Comparison of ENCODE assay signal across 8 cellular contexts in genomic region chr2:175003875-175004729, GRCh38. TPM values are rescaled to one million over a fixed set of nuclear protein-coding genes. Genes with fewer than 3 reads are reported as not detected.
DNase-seq lines count a peak whose midpoint lies in the region; ATAC-seq, FAIRE-seq and TF ChIP-seq lines count a peak whose summit lies in the region.

No MANE protein-coding gene starts in this region.

- H3K36me3 ChIP-seq in WERI-Rb-1 (peaks cover 3% of the 10 kb centered on the region; the same call in 1 of the 2 replicates), hepatocyte (replicated peaks; ENCODE audit: insufficient read depth, low read depth) (no peaks in the 10 kb centered on the region), small intestine (ENCODE audit: control insufficient read depth in 2 of 2, insufficient read depth in 2 of 2, low read length in 2 of 2) (no peaks in the 10 kb centered on the region)

- H3K4me2 ChIP-seq in hepatocyte, result peak overlapping the region; percentile 86

- H3K9me3 ChIP-seq in WERI-Rb-1 (ENCODE audit: severe bottlenecking) (no peaks in the 10 kb centered on the region), hepatocyte (ENCODE audit: low read depth) (no peaks in the 10 kb centered on the region), small intestine (ENCODE audit: control insufficient read depth, low read depth) (no peaks in the 10 kb centered on the region)

- no peak for TF ChIP-seq CTCF in WERI-Rb-1 (IDR thresholded peaks at IDR 0.05; ENCODE audit: low read depth, low read length)
- TF ChIP-seq CTCF in hepatocyte (IDR thresholded peaks at IDR 0.05; ENCODE audit: poor library complexity), result no peak

- peak overlapping the region; percentile 94 for H3K4me3 ChIP-seq in WERI-Rb-1 (ENCODE audit: low read depth, low read length)
- peak overlapping the region; percentile 65 for H3K4me3 ChIP-seq in hepatocyte
- H3K4me3 ChIP-seq in small intestine (ENCODE audit: low read depth in 1 of 2, low read length in 2 of 2), result peak overlapping the region; percentile 36 to 67

- H2AFZ ChIP-seq in hepatocyte, result peak overlapping the region; percentile 59

- H3K27ac ChIP-seq in WERI-Rb-1, result peak overlapping the region; percentile 46
- H3K27ac ChIP-seq in hepatocyte, result peak overlapping the region; percentile 62
- H3K27ac ChIP-seq in small intestine (ENCODE audit: low read depth in 1 of 2, low read length in 1 of 2), result peak overlapping the region in 1 of 2 donors; percentile 38

- H3K27me3 ChIP-seq in WERI-Rb-1 (ENCODE audit: insufficient read depth, low read depth, severe bottlenecking) (no peaks in the 10 kb centered on the region), hepatocyte (peaks cover 15% of the 10 kb centered on the region), small intestine (ENCODE audit: control insufficient read depth in 2 of 2, insufficient read depth in 2 of 2, low read length in 2 of 2) (peaks cover 0 to 4% of the 10 kb centered on the region in 2 donors)

- no peaks in the 10 kb centered on the region for H4K20me1 ChIP-seq in hepatocyte (ENCODE audit: insufficient read depth, poor library complexity, severe bottlenecking)

- ATAC-seq in HG03025 (IDR thresholded peaks at IDR 0.05; ENCODE audit: low FRiP score, unreplicated experiment), result peak; percentile 28

- H3K9me2 ChIP-seq in hepatocyte (replicated peaks; ENCODE audit: insufficient read depth), result no peaks in the 10 kb centered on the region

- H3K79me2 ChIP-seq in hepatocyte, result peaks cover 24% of the 10 kb centered on the region

- WGBS in hepatocyte (ENCODE audit: low lambda C conversion rate, missing lambda C conversion rate), result 17% methylated on average over 14 of the region's 16 CpGs
- 11 to 22% (median 21%) methylated on average over 16 of the region's 16 CpGs for WGBS in small intestine, 3 donors

- peak; percentile 32 for DNase-seq in EH (ENCODE audit: low read depth)
- DNase-seq in WERI-Rb-1, result no peak
- no peak for DNase-seq in hepatocyte (ENCODE audit: low spot score)
- no peak for DNase-seq in small intestine
- DNase-seq in stimulated activated naive CD4-positive, alpha-beta T cell treated with Interleukin-2 at 50 U/mL for 16 hours (lab: John Stamatoyannopoulos, UW), result no peak
- DNase-seq in SIG-M5 (lab: John Stamatoyannopoulos, UW), result no peak
- DNase-seq in midbrain (lab: John Stamatoyannopoulos, UW), result no peak

- H3K4me1 ChIP-seq in hepatocyte (ENCODE audit: insufficient read depth) (no peaks in the 10 kb centered on the region), small intestine (ENCODE audit: control insufficient read depth in 2 of 2, insufficient read depth in 1 of 2, low read depth in 1 of 2, low read length in 1 of 2) (no peaks in the 10 kb centered on the region)

- no peak for FAIRE-seq in small intestine (lab: Jason Lieb, UNC)

RNA-seq across cellular contexts. Expression of gene CHN1, which starts 1.1 kb away (rescaled TPM):
- total RNA-seq in hepatocyte, result 19.2 and 29.0 TPM in 2 replicates
- 23.0 and 26.5 TPM in 2 replicates for polyA plus RNA-seq in hepatocyte
- 1 to 10 TPM; 2.0 to 7.8 (median 7.5) TPM for polyA plus RNA-seq in small intestine
